ENCODE assay signal across 8 cellular contexts in genomic region chr3:138833908-138834358, GRCh38. TPM values are rescaled to one million over a fixed set of nuclear protein-coding genes. Genes with fewer than 3 reads are reported as not detected.
DNase-seq lines count a peak whose midpoint lies in the region; ATAC-seq and TF ChIP-seq lines count a peak whose summit lies in the region.

No MANE protein-coding gene starts in this region.

- DNase-seq in activated CD4-positive, alpha-beta T cell treated with anti-CD3 and anti-CD28 coated beads for 4 hours = peak; percentile 3 to 6
- no peak for DNase-seq in activated CD4-positive, alpha-beta T cell treated with anti-CD3 and anti-CD28 coated beads for 1 hour
- DNase-seq in SK-N-MC (ENCODE audit: low read depth, low spot score) (no peak), mesothelial cell of epicardium (ENCODE audit: low spot score in 2 of 2, unreplicated experiment in 2 of 2) (peak in 1 of 2 experiments; percentile 39), transverse colon (no peak), SK-N-DZ (ENCODE audit: low spot score) (no peak)

- peaks cover 13% of the 10 kb centered on the region for H3K4me1 Mint-ChIP-seq in mesothelial cell of epicardium

- intact Hi-C loops in transverse colon (cut with DNase I; ENCODE audit: low total_unique reads) = loop anchor here (5.0 kb wide), 1 partner anchor 83 kb away; no protein-coding TSS in a partner anchor

- peak overlapping the region; percentile 81 for H3K9ac ChIP-seq in SK-N-MC (ENCODE audit: insufficient read length)

- H3K36me3 ChIP-seq in SK-N-MC (ENCODE audit: insufficient read depth, low read length) = no peaks in the 10 kb centered on the region
- H3K36me3 ChIP-seq in ectodermal cell (ENCODE audit: control insufficient read depth, insufficient read depth, low read length) = no peaks in the 10 kb centered on the region
- no peaks in the 10 kb centered on the region for H3K36me3 ChIP-seq in transverse colon

- H3K9me3 Mint-ChIP-seq in mesothelial cell of epicardium = no peaks in the 10 kb centered on the region

- H3K27ac ChIP-seq in SK-N-MC (no peak overlapping the region), ectodermal cell (ENCODE audit: insufficient read depth, low read depth, low read length, poor library complexity, severe bottlenecking) (no peak overlapping the region), transverse colon (peak overlapping the region; percentile 95 to 97 (median 96))

- WGBS in ectodermal cell, 2 experiments = 2% methylated on average over 19 of the region's 19 CpGs
- 0 to 1% methylated on average over 3 to 19 of the region's 19 CpGs for WGBS in transverse colon (ENCODE audit: low coverage in 1 of 2), 2 donors

- in situ Hi-C loops in transverse colon (cut with MboI; ENCODE audit: low pct_ligation_motif_present in 1 of 4, low pct_unique_long_range_greater_than_20kb in 1 of 4, low sequenced_read_pairs in 3 of 4) = no loop called here

- no peak for TF ChIP-seq POLR2A in transverse colon (IDR thresholded peaks at IDR 0.05)

- H3K4me3 ChIP-seq in SK-N-MC (peak overlapping the region; percentile 90), ectodermal cell (ENCODE audit: insufficient read depth, low read depth, low read length) (peak overlapping the region; percentile 72), transverse colon (peak overlapping the region; percentile 71 to 90 (median 77))

- peak; percentile 11 for ATAC-seq in HG03097 (IDR thresholded peaks at IDR 0.05; ENCODE audit: low FRiP score, unreplicated experiment)

- no peak for TF ChIP-seq EP300 in transverse colon (IDR thresholded peaks at IDR 0.05; ENCODE audit: low read depth)

- H3K27me3 Mint-ChIP-seq in mesothelial cell of epicardium (ENCODE audit: low read depth) = no peaks in the 10 kb centered on the region

- H3K4me3 Mint-ChIP-seq in mesothelial cell of epicardium = peak overlapping the region; percentile 80

- TF ChIP-seq CTCF in mesothelial cell of epicardium (IDR thresholded peaks at IDR 0.05; ENCODE audit: unreplicated experiment) (no peak), transverse colon (IDR thresholded peaks at IDR 0.05) (peak in 1 of 5 experiments; percentile 33)

- peaks cover 5% of the 10 kb centered on the region for H3K36me3 Mint-ChIP-seq in mesothelial cell of epicardium

- H3K4me1 ChIP-seq in ectodermal cell (ENCODE audit: control insufficient read depth, insufficient read depth, low read length) = no peaks in the 10 kb centered on the region
- peaks cover 6 to 22% (median 15%) of the 10 kb centered on the region in 4 donors for H3K4me1 ChIP-seq in transverse colon

- H3K27me3 ChIP-seq in ectodermal cell (ENCODE audit: control insufficient read depth, insufficient read depth, low read length, poor library complexity, severe bottlenecking) (no peaks in the 10 kb centered on the region), transverse colon (no peaks in the 10 kb centered on the region)

- H3K9me3 ChIP-seq in SK-N-MC (ENCODE audit: low read depth, low read length) (no peaks in the 10 kb centered on the region), ectodermal cell (ENCODE audit: control insufficient read depth, low read length) (no peaks in the 10 kb centered on the region), transverse colon (no peaks in the 10 kb centered on the region)

- H3K27ac Mint-ChIP-seq in mesothelial cell of epicardium = peak overlapping the region; percentile 90

RNA-seq across cellular contexts. Expression of gene PIK3CB, which starts 0.8 kb away (rescaled TPM):
- 25.7 TPM for polyA plus RNA-seq in ectodermal cell (2013, experiment 1 of 4)
- polyA plus RNA-seq in ectodermal cell (2013, experiment 2 of 4) = 26.8 TPM
- 17.9 TPM for polyA plus RNA-seq in ectodermal cell (2013, experiment 3 of 4)
- 19.5 TPM for polyA plus RNA-seq in ectodermal cell (2013, experiment 4 of 4)
- total RNA-seq in mesothelial cell of epicardium (19.1 to 23.5 TPM (median 20.2 TPM) in 3 replicates), transverse colon (10 to 100 TPM; 52.4 to 98.4 (median 76.0) TPM)
- polyA plus RNA-seq in SK-N-DZ (2014; cell fraction: cytosol; rRNA removed) = 2.4 TPM in 2 replicates
- polyA plus RNA-seq in SK-N-DZ (2014; cell fraction: nucleus; rRNA removed) = 1.9 and 2.4 TPM in 2 replicates

Comparison
In these comparisons a context has a peak if more than half of its experiments do, and no peak if none do; other contexts are left out.
1. DNase-seq: peak in activated CD4-positive, alpha-beta T cell treated with anti-CD3 and anti-CD28 coated beads for 4 hours (2 of 2); none in activated CD4-positive, alpha-beta T cell treated with anti-CD3 and anti-CD28 coated beads for 1 hour (single experiment), SK-N-MC (single experiment), transverse colon (single experiment) and SK-N-DZ (single experiment).
2. H3K27ac ChIP-seq: peak in transverse colon (4 of 4); none in SK-N-MC (single experiment) and ectodermal cell (single experiment).
3. Peak in every context shown above with its lines, with median percentiles within 50 percentile points of each other: H3K4me3 ChIP-seq.